19 cellular contexts compared by ENCODE assay signal in the genomic region with DNA sequence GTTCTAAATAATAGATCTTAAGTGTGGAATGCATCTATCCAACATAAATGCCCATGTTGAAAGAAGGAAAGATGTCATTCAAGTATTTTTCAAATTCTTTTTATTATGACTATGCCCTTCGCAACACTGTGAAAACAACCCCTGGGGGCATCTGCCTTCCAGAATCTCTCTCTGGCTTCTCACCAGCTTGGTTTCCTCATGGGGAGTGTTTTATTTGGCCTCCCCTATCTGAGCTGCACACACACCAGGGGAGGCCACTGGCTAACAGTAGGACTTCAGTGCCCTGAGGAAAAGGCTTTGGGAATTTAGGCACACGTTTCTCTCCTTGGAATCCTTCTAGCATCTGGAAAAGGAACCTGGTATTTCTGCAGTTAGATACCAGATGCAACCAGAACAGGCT.
DNase-seq lines count a peak whose midpoint lies in the region; ATAC-seq and TF ChIP-seq lines count a peak whose summit lies in the region.
"Had no signal": no experiment of that assay in that cellular context is flagged by ENCODE, and none has a peak within 500 bp of the region (broad histone marks: within the 10 kb centered on the region; RNA-seq: fewer than 3 reads in every experiment).

No MANE protein-coding gene starts in this region.

- peak; percentile 47 for ATAC-seq in foreskin keratinocyte
- ATAC-seq in GM21526 (IDR thresholded peaks at IDR 0.05; ENCODE audit: low FRiP score, unreplicated experiment): no peak
- no peak for ATAC-seq in HG03025 (IDR thresholded peaks at IDR 0.05; ENCODE audit: low FRiP score, unreplicated experiment)

- H3K27me3 ChIP-seq in ascending aorta: no peaks in the 10 kb centered on the region
- H3K27me3 ChIP-seq in foreskin keratinocyte: no peaks in the 10 kb centered on the region
- no peaks in the 10 kb centered on the region for H3K27me3 ChIP-seq in suprapubic skin
- H3K27me3 ChIP-seq: BE2C had no signal

- H3K9me3 ChIP-seq in ascending aorta (no peaks in the 10 kb centered on the region), suprapubic skin (no peaks in the 10 kb centered on the region)
- H3K9me3 ChIP-seq: BE2C, thoracic aorta had no signal

- H3K36me3 ChIP-seq in ascending aorta: no peaks in the 10 kb centered on the region
- peaks cover 9% of the 10 kb centered on the region for H3K36me3 ChIP-seq in suprapubic skin
- H3K36me3 ChIP-seq: BE2C, thoracic aorta had no signal

- TF ChIP-seq CTCF in ascending aorta (IDR thresholded peaks at IDR 0.05) (no peak), foreskin keratinocyte (conservative IDR thresholded peaks at IDR 0.05) (no peak), suprapubic skin (IDR thresholded peaks at IDR 0.05) (no peak)

- intact Hi-C loops in ascending aorta (cut with DNase I): no loop called here

- peaks cover 0 to 16% of the 10 kb centered on the region in 2 donors for H3K4me1 ChIP-seq in ascending aorta
- peaks cover 22% of the 10 kb centered on the region for H3K4me1 ChIP-seq in foreskin keratinocyte
- peaks cover 80% of the 10 kb centered on the region for H3K4me1 ChIP-seq in suprapubic skin

- H3K4me3 ChIP-seq in ascending aorta (no peak overlapping the region), suprapubic skin (no peak overlapping the region)
- H3K4me3 ChIP-seq: thoracic aorta had no signal

- H3K27ac ChIP-seq in ascending aorta: peak overlapping the region; percentile 59 to 79
- H3K27ac ChIP-seq in foreskin keratinocyte: peak overlapping the region; percentile 29
- H3K27ac ChIP-seq in suprapubic skin: peak overlapping the region; percentile 86

- TF ChIP-seq EP300 in suprapubic skin (IDR thresholded peaks at IDR 0.05): no peak

- WGBS in suprapubic skin: 59% methylated on average over 2 of the region's 2 CpGs

- no peak for TF ChIP-seq POLR2A in suprapubic skin (IDR thresholded peaks at IDR 0.05)

- DNase-seq in M059J (ENCODE audit: low read depth) (peak; percentile 73), ascending aorta (ENCODE audit: low spot score in 2 of 2) (no peak), foreskin keratinocyte (peak; percentile 49 to 81), suprapubic skin (ENCODE audit: low spot score in 2 of 2) (no peak), mucosa of gallbladder (ENCODE audit: low spot score) (no peak)
- DNase-seq in effector CD4-positive, alpha-beta T cell: no peak
- DNase-seq: activated CD4-positive, alpha-beta T cell treated with anti-CD3 and anti-CD28 coated beads, Interleukin-2, amount 10 ng/mL, durations not matched to agents 24 days and 14 days; activated naive CD4-positive, alpha-beta T cell treated with anti-CD3 and anti-CD28 coated beads, Interleukin-2, amount 10 ng/mL, durations not matched to agents 7 days and 5 days; activated T-cell treated with anti-CD3 and anti-CD28 coated beads for 4 hours; BE2C; GDM1; NCI-H1694 treated with DMSO at 0.1 percent for 48 hours; NCI-H446 treated with DMSO at 0.1 percent for 48 hours; nucleus accumbens; stimulated activated CD4-positive, alpha-beta T cell treated with anti-CD3 and anti-CD28 coated beads, Interleukin-4, amount 100 ng/mL, for 4 hours; stimulated activated CD8-positive, alpha-beta memory T cell treated with anti-CD3 and anti-CD28 coated beads, Interleukin-4, amount 100 ng/mL, for 48 hours had no signal

Comparison
In these comparisons a context has a peak if more than half of its experiments do, and no peak if none do; other contexts are left out.
1. DNase-seq: peak in M059J (single experiment) and foreskin keratinocyte (2 of 2); none in ascending aorta (0 of 2), suprapubic skin (0 of 2), effector CD4-positive, alpha-beta T cell (single experiment) and mucosa of gallbladder (single experiment).
2. H3K27ac ChIP-seq: peak in every context shown above with its lines; median percentile 86 in suprapubic skin; 69 in ascending aorta; 29 in foreskin keratinocyte.